Comparison of ENCODE assay signal across 7 cellular contexts in the genomic region with DNA sequence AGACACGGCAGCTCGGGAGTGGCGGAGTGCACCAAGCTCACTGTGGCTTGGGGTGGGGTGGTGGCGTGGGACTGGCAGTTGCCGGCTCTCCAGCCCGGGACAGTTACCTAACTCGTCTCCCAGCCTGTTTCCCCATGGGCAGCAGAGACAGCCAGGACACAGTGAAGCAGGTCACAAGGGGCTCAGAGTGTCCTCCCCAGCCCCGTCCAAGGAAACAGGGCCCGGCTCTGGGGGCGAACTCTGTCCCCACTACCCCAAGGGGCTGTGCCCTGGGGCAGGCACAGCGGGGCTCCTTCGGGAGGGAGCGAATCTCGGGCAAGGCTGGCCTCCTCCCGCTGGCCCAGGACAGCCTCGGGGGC. TPM values are rescaled to one million over a fixed set of nuclear protein-coding genes. Genes with fewer than 3 reads are reported as not detected.
A peak's percentile ranks its signal among the peaks of the same experiment; 100 is the strongest.
DNase-seq lines count a peak whose midpoint lies in the region; ATAC-seq and TF ChIP-seq lines count a peak whose summit lies in the region.

No MANE protein-coding gene starts in this region.

- H3K9me3 ChIP-seq in T-helper 17 cell (ENCODE audit: control insufficient read depth, low read length, poor library complexity, severe bottlenecking) (no peaks in the 10 kb centered on the region), heart right ventricle (no peaks in the 10 kb centered on the region), sigmoid colon (no peaks in the 10 kb centered on the region)

- DNase-seq in GM23338 (ENCODE audit: low spot score) (peak; percentile 35), T-helper 17 cell (no peak), heart right ventricle (peak; percentile 36 to 51), sigmoid colon (peak; percentile 81), NCI-H748 (lab: John Stamatoyannopoulos, UW; ENCODE audit: unreplicated experiment) (no peak), NK-92 (lab: John Stamatoyannopoulos, UW; ENCODE audit: unreplicated experiment) (no peak), glomerular visceral epithelial cell (ENCODE audit: extremely low spot score) (no peak)

- H3K4me2 ChIP-seq in GM23338, result peak overlapping the region; percentile 94

- H4K20me1 ChIP-seq in GM23338 (replicated peaks; ENCODE audit: insufficient read depth), result no peaks in the 10 kb centered on the region; the same call in 1 of the 2 replicates

- TF ChIP-seq EP300 in sigmoid colon (IDR thresholded peaks at IDR 0.05), result no peak

- H3K27me3 ChIP-seq in GM23338 (ENCODE audit: insufficient read depth), result peaks cover 15% of the 10 kb centered on the region
- no peaks in the 10 kb centered on the region for H3K27me3 ChIP-seq in heart right ventricle
- H3K27me3 ChIP-seq in sigmoid colon, result no peaks in the 10 kb centered on the region

- peaks cover 15% of the 10 kb centered on the region for H3K27me3 Mint-ChIP-seq in GM23338 (ENCODE audit: insufficient read depth, low read depth, poor library complexity)
- H3K27me3 Mint-ChIP-seq in T-helper 17 cell, result no peaks in the 10 kb centered on the region

- H3K27ac Mint-ChIP-seq in GM23338 (no peak overlapping the region), T-helper 17 cell (peak overlapping the region; percentile 8)

- H3K36me3 ChIP-seq in GM23338 (ENCODE audit: insufficient read depth) (no peaks in the 10 kb centered on the region), heart right ventricle (no peaks in the 10 kb centered on the region), sigmoid colon (no peaks in the 10 kb centered on the region)

- H2AFZ ChIP-seq in GM23338, result peak overlapping the region; percentile 90

- H3K36me3 Mint-ChIP-seq in GM23338 (ENCODE audit: low read depth) (no peaks in the 10 kb centered on the region), T-helper 17 cell (ENCODE audit: low read depth) (no peaks in the 10 kb centered on the region)

- H3K9me3 Mint-ChIP-seq in GM23338, result no peaks in the 10 kb centered on the region; the same call in 2 of the 3 replicates

- ATAC-seq in GM23338 (peak; percentile 19), T-helper 17 cell (no peak), heart right ventricle (peak; percentile 10 to 74 (median 56))

- H3K4me3 ChIP-seq in GM23338 (peak overlapping the region; percentile 76), heart right ventricle (peak overlapping the region; percentile 61 to 79 (median 72)), sigmoid colon (peak overlapping the region; percentile 41 to 85 (median 59))

- no peaks in the 10 kb centered on the region; the same call in 1 of the 2 replicates for H3K4me1 ChIP-seq in GM23338 (ENCODE audit: insufficient read depth)
- peaks cover 0 to 40% (median 34%) of the 10 kb centered on the region in 9 donors for H3K4me1 ChIP-seq in heart right ventricle
- H3K4me1 ChIP-seq in sigmoid colon, result peaks cover 0 to 27% (median 21%) of the 10 kb centered on the region in 4 donors

- H3K4me1 Mint-ChIP-seq in GM23338 (peaks cover 13% of the 10 kb centered on the region; the same call in 2 of the 3 replicates), T-helper 17 cell (peaks cover 15% of the 10 kb centered on the region)

- H3K27ac ChIP-seq in GM23338 (ENCODE audit: low read depth) (no peak overlapping the region), heart right ventricle (peak overlapping the region; percentile 84 to 95 (median 90)), sigmoid colon (peak overlapping the region; percentile 75 to 90 (median 84))

- no peak for TF ChIP-seq POLR2A in sigmoid colon (IDR thresholded peaks at IDR 0.05)

- H3K4me3 Mint-ChIP-seq in GM23338, result peak overlapping the region; percentile 86
- peak overlapping the region; percentile 95 for H3K4me3 Mint-ChIP-seq in T-helper 17 cell

- no peaks in the 10 kb centered on the region for H3K9me2 ChIP-seq in GM23338 (ENCODE audit: insufficient read depth)

- TF ChIP-seq CTCF in GM23338 (conservative IDR thresholded peaks at IDR 0.05; ENCODE audit: low read depth in 2 of 2) (no peak), heart right ventricle (IDR thresholded peaks at IDR 0.05) (no peak), sigmoid colon (IDR thresholded peaks at IDR 0.05) (no peak)

- intact Hi-C loops in heart right ventricle (cut with DNase I) (no loop called here), sigmoid colon (cut with DNase I) (no loop called here)

- no peaks in the 10 kb centered on the region for H3F3A ChIP-seq in GM23338 (replicated peaks; ENCODE audit: low read depth)

- 19 to 20% methylated on average over 14 to 16 of the region's 16 CpGs for WGBS in heart right ventricle, 2 donors
- 10 to 43% methylated on average over 16 of the region's 16 CpGs for WGBS in sigmoid colon, 2 donors

- no peaks in the 10 kb centered on the region for H3K79me2 ChIP-seq in GM23338 (replicated peaks; ENCODE audit: insufficient read depth)

TF ChIP-seq in GM23338, 12 proteins besides CTCF, POLR2A, EP300 and RAD21 (continues in another document):
- no peak for TF ChIP-seq EZH2phosphoT487 (IDR thresholded peaks at IDR 0.05; ENCODE audit: unreplicated experiment)
- TF ChIP-seq POLR2AphosphoS5 (IDR thresholded peaks at IDR 0.05; ENCODE audit: low read depth), result no peak
- no peak for TF ChIP-seq ZNF331 (CRISPR knock-in tag; IDR thresholded peaks at IDR 0.05; ENCODE audit: low read depth)
- TF ChIP-seq, protein P1, sequence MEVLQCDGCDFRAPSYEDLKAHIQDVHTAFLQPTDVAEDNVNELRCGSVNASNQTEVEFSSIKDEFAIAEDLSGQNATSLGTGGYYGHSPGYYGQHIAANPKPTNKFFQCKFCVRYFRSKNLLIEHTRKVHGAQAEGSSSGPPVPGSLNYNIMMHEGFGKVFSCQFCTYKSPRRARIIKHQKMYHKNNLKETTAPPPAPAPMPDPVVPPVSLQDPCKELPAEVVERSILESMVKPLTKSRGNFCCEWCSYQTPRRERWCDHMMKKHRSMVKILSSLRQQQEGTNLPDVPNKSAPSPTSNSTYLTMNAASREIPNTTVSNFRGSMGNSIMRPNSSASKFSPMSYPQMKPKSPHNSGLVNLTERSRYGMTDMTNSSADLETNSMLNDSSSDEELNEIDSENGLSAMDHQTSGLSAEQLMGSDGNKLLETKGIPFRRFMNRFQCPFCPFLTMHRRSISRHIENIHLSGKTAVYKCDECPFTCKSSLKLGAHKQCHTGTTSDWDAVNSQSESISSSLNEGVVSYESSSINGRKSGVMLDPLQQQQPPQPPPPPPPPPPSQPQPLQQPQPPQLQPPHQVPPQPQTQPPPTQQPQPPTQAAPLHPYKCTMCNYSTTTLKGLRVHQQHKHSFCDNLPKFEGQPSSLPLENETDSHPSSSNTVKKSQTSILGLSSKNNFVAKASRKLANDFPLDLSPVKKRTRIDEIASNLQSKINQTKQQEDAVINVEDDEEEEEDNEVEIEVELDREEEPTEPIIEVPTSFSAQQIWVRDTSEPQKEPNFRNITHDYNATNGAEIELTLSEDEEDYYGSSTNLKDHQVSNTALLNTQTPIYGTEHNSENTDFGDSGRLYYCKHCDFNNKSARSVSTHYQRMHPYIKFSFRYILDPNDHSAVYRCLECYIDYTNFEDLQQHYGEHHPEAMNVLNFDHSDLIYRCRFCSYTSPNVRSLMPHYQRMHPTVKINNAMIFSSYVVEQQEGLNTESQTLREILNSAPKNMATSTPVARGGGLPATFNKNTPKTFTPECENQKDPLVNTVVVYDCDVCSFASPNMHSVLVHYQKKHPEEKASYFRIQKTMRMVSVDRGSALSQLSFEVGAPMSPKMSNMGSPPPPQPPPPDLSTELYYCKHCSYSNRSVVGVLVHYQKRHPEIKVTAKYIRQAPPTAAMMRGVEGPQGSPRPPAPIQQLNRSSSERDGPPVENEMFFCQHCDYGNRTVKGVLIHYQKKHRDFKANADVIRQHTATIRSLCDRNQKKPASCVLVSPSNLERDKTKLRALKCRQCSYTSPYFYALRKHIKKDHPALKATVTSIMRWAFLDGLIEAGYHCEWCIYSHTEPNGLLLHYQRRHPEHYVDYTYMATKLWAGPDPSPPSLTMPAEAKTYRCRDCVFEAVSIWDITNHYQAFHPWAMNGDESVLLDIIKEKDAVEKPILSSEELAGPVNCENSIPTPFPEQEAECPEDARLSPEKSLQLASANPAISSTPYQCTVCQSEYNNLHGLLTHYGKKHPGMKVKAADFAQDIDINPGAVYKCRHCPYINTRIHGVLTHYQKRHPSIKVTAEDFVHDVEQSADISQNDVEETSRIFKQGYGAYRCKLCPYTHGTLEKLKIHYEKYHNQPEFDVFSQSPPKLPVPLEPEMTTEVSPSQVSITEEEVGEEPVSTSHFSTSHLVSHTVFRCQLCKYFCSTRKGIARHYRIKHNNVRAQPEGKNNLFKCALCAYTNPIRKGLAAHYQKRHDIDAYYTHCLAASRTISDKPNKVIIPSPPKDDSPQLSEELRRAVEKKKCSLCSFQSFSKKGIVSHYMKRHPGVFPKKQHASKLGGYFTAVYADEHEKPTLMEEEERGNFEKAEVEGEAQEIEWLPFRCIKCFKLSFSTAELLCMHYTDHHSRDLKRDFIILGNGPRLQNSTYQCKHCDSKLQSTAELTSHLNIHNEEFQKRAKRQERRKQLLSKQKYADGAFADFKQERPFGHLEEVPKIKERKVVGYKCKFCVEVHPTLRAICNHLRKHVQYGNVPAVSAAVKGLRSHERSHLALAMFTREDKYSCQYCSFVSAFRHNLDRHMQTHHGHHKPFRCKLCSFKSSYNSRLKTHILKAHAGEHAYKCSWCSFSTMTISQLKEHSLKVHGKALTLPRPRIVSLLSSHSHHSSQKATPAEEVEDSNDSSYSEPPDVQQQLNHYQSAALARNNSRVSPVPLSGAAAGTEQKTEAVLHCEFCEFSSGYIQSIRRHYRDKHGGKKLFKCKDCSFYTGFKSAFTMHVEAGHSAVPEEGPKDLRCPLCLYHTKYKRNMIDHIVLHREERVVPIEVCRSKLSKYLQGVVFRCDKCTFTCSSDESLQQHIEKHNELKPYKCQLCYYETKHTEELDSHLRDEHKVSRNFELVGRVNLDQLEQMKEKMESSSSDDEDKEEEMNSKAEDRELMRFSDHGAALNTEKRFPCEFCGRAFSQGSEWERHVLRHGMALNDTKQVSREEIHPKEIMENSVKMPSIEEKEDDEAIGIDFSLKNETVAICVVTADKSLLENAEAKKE (CRISPR knock-in tag; IDR thresholded peaks at IDR 0.05), result no peak
- TF ChIP-seq STAT1 (IDR thresholded peaks at IDR 0.05; ENCODE audit: unreplicated experiment), result no peak
- no peak for TF ChIP-seq EZH2 (IDR thresholded peaks at IDR 0.05; ENCODE audit: low read depth, unreplicated experiment)

RNA-seq across cellular contexts. Expression of gene GPR157, which starts 0.8 kb away (rescaled TPM):
- 3.9 and 4.2 TPM in 2 replicates for total RNA-seq in GM23338 (2014; rRNA removed; shearing (Covaris generic))
- 0.81 and 0.85 TPM in 2 replicates for polyA plus RNA-seq in GM23338 (2016; fragmentation: Nextera tagmentation; extraction: Ambion mirVana)
- 1 to 10 TPM; 4.4 to 5.6 TPM for total RNA-seq in T-helper 17 cell
- 10 to 100 TPM; 24.4 to 69.1 (median 40.9) TPM for total RNA-seq in heart right ventricle
- polyA plus RNA-seq in heart right ventricle, result 1 to 10 TPM; 5.1 to 9.3 TPM
- 1 to 10 TPM; 1.6 to 2.8 (median 1.7) TPM for total RNA-seq in sigmoid colon
- 1 to 10 TPM in 2 of 3 donors, under 1 TPM in 1; 0.92 to 3.7 (median 1.8) TPM for polyA plus RNA-seq in sigmoid colon

RNA-seq across cellular contexts. Expression of gene SLC2A5, which starts 58.7 kb away (rescaled TPM):
- total RNA-seq in GM23338 (2014; rRNA removed; shearing (Covaris generic)), result 0.03 TPM in 1 of 2 replicates, not detected in the other
- polyA plus RNA-seq in GM23338 (2016; fragmentation: Nextera tagmentation; extraction: Ambion mirVana) (not detected in 2 replicates), heart right ventricle (1 to 10 TPM in 1 of 2 donors, under 1 TPM in 1; 0.39 to 1.7 TPM), sigmoid colon (1 to 10 TPM; 1.4 to 4.9 (median 1.8) TPM)
- total RNA-seq in T-helper 17 cell (under 1 TPM in 1 of 2 donors, not detected in 1; 0.85 TPM), heart right ventricle (10 to 100 TPM in 1 of 10 donors, 1 to 10 TPM in 9; 1.3 to 15.6 (median 4.3) TPM), sigmoid colon (1 to 10 TPM; 3.5 to 9.1 (median 5.5) TPM)

Comparison
In these comparisons a context has a peak if more than half of its experiments do, and no peak if none do; other contexts are left out.
1. DNase-seq: peak in GM23338 (single experiment), heart right ventricle (2 of 2) and sigmoid colon (single experiment); none in T-helper 17 cell (0 of 3), NCI-H748 (single experiment), NK-92 (single experiment) and glomerular visceral epithelial cell (single experiment).
2. Peak in every context shown above with its lines, with median percentiles within 50 percentile points of each other: H3K4me3 ChIP-seq.